Comparison of ENCODE assay signal across 8 cellular contexts in genomic region chr17:76868669-76869208, GRCh38. TPM values are rescaled to one million over a fixed set of nuclear protein-coding genes. Genes with fewer than 3 reads are reported as not detected.
DNase-seq lines count a peak whose midpoint lies in the region; ATAC-seq and TF ChIP-seq lines count a peak whose summit lies in the region.

No MANE protein-coding gene starts in this region.

- H3K9me3 Mint-ChIP-seq in Calu3 (ENCODE audit: low read depth, unreplicated experiment) = no peaks in the 10 kb centered on the region

- no TSS peak for BruUV-seq in Calu3 (replicated peaks; lab: Mats Ljungman, UMichigan)

- no peak overlapping the region for H3K27ac ChIP-seq in breast epithelium
- H3K27ac ChIP-seq in testis = no peak overlapping the region

- peak overlapping the region; percentile 36 to 67 (median 40) for H3K4me3 ChIP-seq in breast epithelium
- peak overlapping the region; percentile 90 for H3K4me3 ChIP-seq in neuron (ENCODE audit: low read length)
- H3K4me3 ChIP-seq in testis = peak overlapping the region in 1 of 2 donors; percentile 29

- no peak for TF ChIP-seq EP300 in Ishikawa (IDR thresholded peaks at IDR 0.05; ENCODE audit: borderline replicate concordance)

- H3K4me3 Mint-ChIP-seq in Calu3 (ENCODE audit: low read depth, unreplicated experiment) = peak overlapping the region; percentile 53

- TF ChIP-seq RAD21 in Ishikawa (IDR thresholded peaks at IDR 0.05; ENCODE audit: low read depth) = no peak

- intact Hi-C loops in Calu3 (cut with micrococcal nuclease; ENCODE audit: unreplicated experiment) = loop anchor here (5.0 kb wide), 1 partner anchor 199 kb away; no protein-coding TSS in a partner anchor
- intact Hi-C loops in breast epithelium (cut with DNase I; ENCODE audit: low total_unique reads) = loop anchor here (10.0 kb wide), 1 partner anchor 186 kb away; no protein-coding TSS in a partner anchor
- intact Hi-C loops in testis (cut with DNase I; ENCODE audit: low total_unique reads) = loop anchor here (5.0 to 10.0 kb wide), 2 partner anchors 184 to 376 kb away; no protein-coding TSS in a partner anchor

- H3K36me3 ChIP-seq in breast epithelium (no peaks in the 10 kb centered on the region), neuron (ENCODE audit: insufficient read depth, low read length) (peaks cover 6% of the 10 kb centered on the region), testis (ENCODE audit: low read depth, missing control alignments) (no peaks in the 10 kb centered on the region)

- H3K27me3 ChIP-seq in breast epithelium (peaks cover 11 to 52% of the 10 kb centered on the region in 2 donors), neuron (ENCODE audit: insufficient read depth, low read length) (peaks cover 3% of the 10 kb centered on the region), testis (peaks cover 5% of the 10 kb centered on the region)

- H3K27me3 Mint-ChIP-seq in Calu3 (ENCODE audit: unreplicated experiment) = peaks cover 41% of the 10 kb centered on the region

- H3K36me3 Mint-ChIP-seq in Calu3 (ENCODE audit: insufficient read depth, unreplicated experiment) = peaks cover 18% of the 10 kb centered on the region

- H3K9me3 ChIP-seq in breast epithelium (no peaks in the 10 kb centered on the region), neuron (ENCODE audit: low read length) (no peaks in the 10 kb centered on the region), testis (no peaks in the 10 kb centered on the region)

- no peak for DNase-seq in Calu3
- no peak for DNase-seq in breast epithelium (ENCODE audit: low spot score in 2 of 2)
- no peak for DNase-seq in AML-193 (lab: John Stamatoyannopoulos, UW)
- no peak for DNase-seq in testis

- no peak overlapping the region for H3K27ac Mint-ChIP-seq in Calu3 (ENCODE audit: unreplicated experiment)

- H3K4me1 ChIP-seq in breast epithelium (peaks cover 0 to 3% of the 10 kb centered on the region in 2 donors), neuron (ENCODE audit: insufficient read depth, low read length) (peaks cover 11% of the 10 kb centered on the region), testis (no peaks in the 10 kb centered on the region)

- H3K4me1 Mint-ChIP-seq in Calu3 (ENCODE audit: low read depth, unreplicated experiment) = peaks cover 30% of the 10 kb centered on the region

- ATAC-seq in GM19463 (IDR thresholded peaks at IDR 0.05; ENCODE audit: unreplicated experiment) (no peak), HG03097 (IDR thresholded peaks at IDR 0.05; ENCODE audit: low FRiP score, unreplicated experiment) (no peak)

- TF ChIP-seq POLR2A in breast epithelium (IDR thresholded peaks at IDR 0.05) (no peak), testis (IDR thresholded peaks at IDR 0.05) (no peak)

- CTCF ChIA-PET in Calu3 (lab: Charles Lee) = interaction anchor here (0.6 to 2.3 kb wide), 6 partner anchors 53 to 219 kb away, joined by 3 to 42 read pairs (median 6); no protein-coding TSS in a partner anchor

- H2AFZ ChIP-seq in neuron (ENCODE audit: low read depth, low read length) = peak overlapping the region; percentile 96

- WGBS in testis, 2 donors = 0 to 1% methylated on average over 3 to 46 of the region's 68 CpGs

- TF ChIP-seq CTCF in Calu3 (IDR thresholded peaks at IDR 0.05; ENCODE audit: unreplicated experiment) (no peak), breast epithelium (IDR thresholded peaks at IDR 0.05) (no peak), testis (IDR thresholded peaks at IDR 0.05) (no peak)

TF ChIP-seq in Ishikawa, 13 proteins besides CTCF, POLR2A, EP300 and RAD21:
- TF ChIP-seq, protein P1, sequence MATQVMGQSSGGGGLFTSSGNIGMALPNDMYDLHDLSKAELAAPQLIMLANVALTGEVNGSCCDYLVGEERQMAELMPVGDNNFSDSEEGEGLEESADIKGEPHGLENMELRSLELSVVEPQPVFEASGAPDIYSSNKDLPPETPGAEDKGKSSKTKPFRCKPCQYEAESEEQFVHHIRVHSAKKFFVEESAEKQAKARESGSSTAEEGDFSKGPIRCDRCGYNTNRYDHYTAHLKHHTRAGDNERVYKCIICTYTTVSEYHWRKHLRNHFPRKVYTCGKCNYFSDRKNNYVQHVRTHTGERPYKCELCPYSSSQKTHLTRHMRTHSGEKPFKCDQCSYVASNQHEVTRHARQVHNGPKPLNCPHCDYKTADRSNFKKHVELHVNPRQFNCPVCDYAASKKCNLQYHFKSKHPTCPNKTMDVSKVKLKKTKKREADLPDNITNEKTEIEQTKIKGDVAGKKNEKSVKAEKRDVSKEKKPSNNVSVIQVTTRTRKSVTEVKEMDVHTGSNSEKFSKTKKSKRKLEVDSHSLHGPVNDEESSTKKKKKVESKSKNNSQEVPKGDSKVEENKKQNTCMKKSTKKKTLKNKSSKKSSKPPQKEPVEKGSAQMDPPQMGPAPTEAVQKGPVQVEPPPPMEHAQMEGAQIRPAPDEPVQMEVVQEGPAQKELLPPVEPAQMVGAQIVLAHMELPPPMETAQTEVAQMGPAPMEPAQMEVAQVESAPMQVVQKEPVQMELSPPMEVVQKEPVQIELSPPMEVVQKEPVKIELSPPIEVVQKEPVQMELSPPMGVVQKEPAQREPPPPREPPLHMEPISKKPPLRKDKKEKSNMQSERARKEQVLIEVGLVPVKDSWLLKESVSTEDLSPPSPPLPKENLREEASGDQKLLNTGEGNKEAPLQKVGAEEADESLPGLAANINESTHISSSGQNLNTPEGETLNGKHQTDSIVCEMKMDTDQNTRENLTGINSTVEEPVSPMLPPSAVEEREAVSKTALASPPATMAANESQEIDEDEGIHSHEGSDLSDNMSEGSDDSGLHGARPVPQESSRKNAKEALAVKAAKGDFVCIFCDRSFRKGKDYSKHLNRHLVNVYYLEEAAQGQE (IDR thresholded peaks at IDR 0.05; ENCODE audit: low read depth) = peak; percentile 1; the same call in 1 of the 2 replicates
- no peak for TF ChIP-seq NFIC (IDR thresholded peaks at IDR 0.05)

RNA-seq across cellular contexts. Expression of gene MGAT5B, which starts 0.5 kb away (rescaled TPM):
- 1.0 and 1.8 TPM in 2 replicates for total RNA-seq in Calu3 (2022)
- total RNA-seq in breast epithelium = under 1 TPM in 2 of 3 donors, not detected in 1; 0.32 to 0.33 TPM
- 10 to 100 TPM in 1 of 2 donors, 1 to 10 TPM in 1; 9.0 to 10.9 TPM for total RNA-seq in testis
- 4.6 TPM for polyA plus RNA-seq in testis (ENCODE audit: insufficient read depth, low read depth, low replicate concordance)
